Comparison of ENCODE assay signal across 8 cellular contexts in the genomic region with DNA sequence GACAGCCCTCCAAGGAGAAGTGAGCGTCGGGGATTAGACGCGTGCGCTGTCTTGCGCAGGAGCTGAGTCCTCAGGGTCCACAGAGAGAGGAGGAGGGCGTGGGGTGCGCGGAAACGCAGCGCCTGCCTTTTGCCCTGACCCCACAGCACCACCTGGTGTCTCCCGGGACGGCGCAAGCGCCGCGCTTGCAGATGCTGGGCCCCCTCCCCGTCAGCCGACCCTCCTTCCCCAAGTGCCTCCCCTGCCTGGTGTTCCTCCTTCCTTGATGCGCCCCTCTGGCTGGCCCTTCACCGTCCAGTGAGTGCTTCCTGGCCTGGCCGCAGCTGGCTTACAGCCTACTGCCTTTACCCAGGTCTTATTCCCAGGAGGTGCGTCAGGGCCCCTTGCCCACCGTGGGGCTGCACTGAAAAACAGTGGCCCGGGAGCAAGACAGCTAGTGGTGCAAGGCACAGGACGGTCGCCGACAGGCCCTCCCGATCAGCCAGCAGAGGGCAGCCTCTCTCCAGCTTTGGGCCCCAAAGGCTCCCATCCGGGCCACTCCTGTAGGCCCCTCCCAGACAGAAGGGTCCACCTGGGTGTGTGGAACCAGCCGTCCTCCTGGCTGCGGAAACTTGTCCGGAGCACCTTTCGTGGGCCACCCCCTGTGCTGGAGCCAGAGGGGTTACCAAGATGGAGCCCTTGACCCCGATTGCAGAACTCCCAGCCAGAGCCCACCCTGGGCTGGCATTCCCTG. TPM values are rescaled to one million over a fixed set of nuclear protein-coding genes. Genes with fewer than 3 reads are reported as not detected.
DNase-seq lines count a peak whose midpoint lies in the region; ATAC-seq and TF ChIP-seq lines count a peak whose summit lies in the region.

No MANE protein-coding gene starts in this region.

- H3K36me3 ChIP-seq in GM23248 (ENCODE audit: low read depth) (peaks cover 22% of the 10 kb centered on the region), Karpas-422 (ENCODE audit: insufficient read depth, low read length) (no peaks in the 10 kb centered on the region), RWPE2 (ENCODE audit: low read depth) (peaks cover 17% of the 10 kb centered on the region), neuronal stem cell (replicated peaks in 1 of 2; ENCODE audit: control insufficient read depth in 2 of 2, insufficient read depth in 2 of 2, low read length in 2 of 2) (no peaks in the 10 kb centered on the region)

- no peak overlapping the region for H3K4ac ChIP-seq in neuronal stem cell (ENCODE audit: low read length)

- peak overlapping the region; percentile 37 for H2BK15ac ChIP-seq in neuronal stem cell (ENCODE audit: low read length)

- peak overlapping the region; percentile 31; the same call in 1 of the 2 replicates for H3K9ac ChIP-seq in GM23248
- peak overlapping the region; percentile 65 for H3K9ac ChIP-seq in Karpas-422 (ENCODE audit: low read length)
- peak overlapping the region; percentile 22 for H3K9ac ChIP-seq in neuronal stem cell (ENCODE audit: low read depth, low read length, poor library complexity)

- H3K9me2 ChIP-seq in GM23248 (ENCODE audit: insufficient read depth) = no peaks in the 10 kb centered on the region
- no peaks in the 10 kb centered on the region for H3K9me2 ChIP-seq in Karpas-422 (replicated peaks; ENCODE audit: insufficient read depth, low read length)

- WGBS in GM23248 (ENCODE audit: low coverage in 1 of 2, low lambda C conversion rate in 2 of 2, missing lambda C conversion rate in 2 of 2), 2 experiments = 14 to 15% methylated on average over 35 of the region's 35 CpGs
- no CpG with 5 or more reads among the region's 35 CpGs for WGBS in neuronal stem cell (ENCODE audit: extremely low coverage in 2 of 2, insufficient read length in 2 of 2, insufficient replicate concordance in 1 of 2), 2 donors

- H4K8ac ChIP-seq in neuronal stem cell (ENCODE audit: low read depth, low read length) = no peak overlapping the region

- H3K18ac ChIP-seq in neuronal stem cell (ENCODE audit: low read length) = peak overlapping the region; percentile 74

- H4K20me1 ChIP-seq in GM23248 (ENCODE audit: insufficient read depth) (no peaks in the 10 kb centered on the region), Karpas-422 (ENCODE audit: insufficient read depth, low read depth, low read length) (no peaks in the 10 kb centered on the region)

- H3K27me3 ChIP-seq in GM23248 (replicated peaks; ENCODE audit: insufficient read depth) (no peaks in the 10 kb centered on the region), Karpas-422 (ENCODE audit: low read length) (no peaks in the 10 kb centered on the region), RWPE2 (ENCODE audit: insufficient read depth, poor library complexity, severe bottlenecking) (no peaks in the 10 kb centered on the region), foreskin keratinocyte (no peaks in the 10 kb centered on the region), neuronal stem cell (ENCODE audit: control insufficient read depth in 3 of 3, insufficient read depth in 3 of 3, low read depth in 1 of 3, low read length in 3 of 3) (peaks cover 3 to 46% (median 20%) of the 10 kb centered on the region in 3 experiments)

- H3K9me3 ChIP-seq in GM23248 (ENCODE audit: low read depth) (no peaks in the 10 kb centered on the region), Karpas-422 (ENCODE audit: low read length) (no peaks in the 10 kb centered on the region), RWPE2 (ENCODE audit: severe bottlenecking) (no peaks in the 10 kb centered on the region), neuronal stem cell (replicated peaks in 1 of 2; ENCODE audit: control insufficient read depth in 2 of 2, insufficient read depth in 1 of 2, low read depth in 1 of 2, low read length in 2 of 2) (no peaks in the 10 kb centered on the region)

- peak overlapping the region; percentile 41 for H3K4me2 ChIP-seq in GM23248 (ENCODE audit: unreplicated experiment)
- peak overlapping the region; percentile 78 for H3K4me2 ChIP-seq in Karpas-422 (ENCODE audit: low read depth, low read length, poor library complexity, severe bottlenecking)
- peak overlapping the region; percentile 53 for H3K4me2 ChIP-seq in neuronal stem cell (ENCODE audit: insufficient read depth, low read length, poor library complexity, severe bottlenecking)

- no peak overlapping the region for H2BK12ac ChIP-seq in neuronal stem cell (ENCODE audit: low read length)

- H3K27ac ChIP-seq in GM23248 = no peak overlapping the region
- H3K27ac ChIP-seq in Karpas-422 (ENCODE audit: low read length) = no peak overlapping the region
- peak overlapping the region; percentile 20 for H3K27ac ChIP-seq in RWPE2 (ENCODE audit: poor library complexity, severe bottlenecking)
- H3K27ac ChIP-seq in foreskin keratinocyte = no peak overlapping the region
- no peak overlapping the region for H3K27ac ChIP-seq in neuronal stem cell (replicated peaks; ENCODE audit: low read length)

- peak; percentile 77 for ATAC-seq in RWPE2 (ENCODE audit: low read depth)
- peak; percentile 71 for ATAC-seq in foreskin keratinocyte

- H4K91ac ChIP-seq in neuronal stem cell (ENCODE audit: low read depth, low read length, poor library complexity) = no peak overlapping the region

- TF ChIP-seq CTCF in RWPE2 (IDR thresholded peaks at IDR 0.05; ENCODE audit: poor library complexity, severe bottlenecking) (peak; percentile 93), foreskin keratinocyte (conservative IDR thresholded peaks at IDR 0.05) (peak; percentile 97)

- H2AK5ac ChIP-seq in neuronal stem cell (ENCODE audit: low read depth, low read length) = no peak overlapping the region

- no peaks in the 10 kb centered on the region for H3K79me1 ChIP-seq in neuronal stem cell (ENCODE audit: low read depth, low read length)

- H2BK120ac ChIP-seq in neuronal stem cell (ENCODE audit: low read depth, low read length) = no peak overlapping the region

- H3K14ac ChIP-seq in neuronal stem cell (ENCODE audit: low read length) = no peak overlapping the region

- DNase-seq in Daoy (ENCODE audit: low read depth) (peak; percentile 85), GM23248 (peak; percentile 89), Karpas-422 (peak; percentile 93), RWPE2 (ENCODE audit: low spot score) (peak; percentile 81), foreskin keratinocyte (peak in 1 of 2 donors; percentile 72), neuronal stem cell (ENCODE audit: low spot score) (peak; percentile 76), stromal cell of bone marrow (ENCODE audit: low read depth) (peak; percentile 58)
- peak; percentile 93 for DNase-seq in activated effector memory CD4-positive, alpha-beta T cell treated with anti-CD3 and anti-CD28 coated beads, Interleukin-2, amount 50 U/mL, for 16 hours

- H3F3A ChIP-seq in GM23248 (ENCODE audit: insufficient read depth) = peaks cover 40% of the 10 kb centered on the region

- peaks cover 34% of the 10 kb centered on the region for H3K4me1 ChIP-seq in GM23248 (ENCODE audit: insufficient read depth)
- H3K4me1 ChIP-seq in Karpas-422 (ENCODE audit: low read length) = peaks cover 39% of the 10 kb centered on the region
- H3K4me1 ChIP-seq in RWPE2 (ENCODE audit: insufficient read depth, poor library complexity, severe bottlenecking) = peaks cover 13% of the 10 kb centered on the region
- H3K4me1 ChIP-seq in foreskin keratinocyte = peaks cover 10% of the 10 kb centered on the region
- peaks cover 4 to 12% of the 10 kb centered on the region in 2 donors for H3K4me1 ChIP-seq in neuronal stem cell (ENCODE audit: control insufficient read depth in 2 of 2, insufficient read depth in 1 of 2, low read depth in 1 of 2, low read length in 2 of 2)

- in situ Hi-C loops in GM23248 (cut with MboI) = no loop called here

- peak overlapping the region; percentile 20 for H3K23ac ChIP-seq in neuronal stem cell (ENCODE audit: low read depth, low read length, poor library complexity)

- no peaks in the 10 kb centered on the region for H3K79me2 ChIP-seq in GM23248 (ENCODE audit: insufficient read depth)
- H3K79me2 ChIP-seq in Karpas-422 (ENCODE audit: low read length) = no peaks in the 10 kb centered on the region

- peak overlapping the region; percentile 21 for H2AFZ ChIP-seq in GM23248
- peak overlapping the region; percentile 73; the same call in 1 of the 2 replicates for H2AFZ ChIP-seq in Karpas-422 (ENCODE audit: low read length)
- H2AFZ ChIP-seq in neuronal stem cell (ENCODE audit: low read length) = peak overlapping the region; percentile 89

- H2BK5ac ChIP-seq in neuronal stem cell (ENCODE audit: low read length) = no peak overlapping the region

- peak overlapping the region; percentile 3; the same call in 1 of the 2 replicates for H3K4me3 ChIP-seq in GM23248
- H3K4me3 ChIP-seq in Karpas-422 (ENCODE audit: low read length) = peak overlapping the region; percentile 48; the same call in 1 of the 2 replicates
- no peak overlapping the region for H3K4me3 ChIP-seq in RWPE2 (ENCODE audit: severe bottlenecking)
- peak overlapping the region in 1 of 2 donors; percentile 39 for H3K4me3 ChIP-seq in neuronal stem cell (ENCODE audit: low read length in 2 of 2)

RNA-seq across cellular contexts. Expression of a gene that starts 12.9 kb away (rescaled TPM):
- total RNA-seq in Daoy (2014; rRNA removed; shearing (Covaris generic)) = 7.6 and 11.7 TPM in 2 replicates
- 148 and 162 TPM in 2 replicates for total RNA-seq in GM23248 (2014; rRNA removed; shearing (Covaris generic))
- polyA plus RNA-seq in GM23248 (2016; fragmentation: Nextera tagmentation; extraction: Ambion mirVana) = 112 and 117 TPM in 2 replicates
- not detected in 2 replicates for total RNA-seq in Karpas-422 (2014; rRNA removed; shearing (Covaris generic); ENCODE audit: low replicate concordance)
- 56.2 and 59.1 TPM in 2 replicates for total RNA-seq in foreskin keratinocyte
- polyA plus RNA-seq in foreskin keratinocyte = 116 and 136 TPM in 2 replicates
- 12.4 TPM for polyA plus RNA-seq in neuronal stem cell (2013, experiment 1 of 2)
- 12.3 TPM for polyA plus RNA-seq in neuronal stem cell (2013, experiment 2 of 2)

RNA-seq across cellular contexts. Expression of a gene that starts 25.0 kb away (rescaled TPM):
- 866 and 897 TPM in 2 replicates for total RNA-seq in Daoy (2014; rRNA removed; shearing (Covaris generic))
- 1,160 and 1,256 TPM in 2 replicates for total RNA-seq in GM23248 (2014; rRNA removed; shearing (Covaris generic))
- polyA plus RNA-seq in GM23248 (2016; fragmentation: Nextera tagmentation; extraction: Ambion mirVana) = 510 and 529 TPM in 2 replicates
- total RNA-seq in Karpas-422 (2014; rRNA removed; shearing (Covaris generic); ENCODE audit: low replicate concordance) = 39.8 and 51.8 TPM in 2 replicates
- total RNA-seq in foreskin keratinocyte = 176 and 188 TPM in 2 replicates
- 193 and 199 TPM in 2 replicates for polyA plus RNA-seq in foreskin keratinocyte
- 31.8 TPM for polyA plus RNA-seq in neuronal stem cell (2013, experiment 1 of 2)
- polyA plus RNA-seq in neuronal stem cell (2013, experiment 2 of 2) = 29.5 TPM

RNA-seq across cellular contexts. Expression of a gene that starts 57.0 kb away (rescaled TPM):
- total RNA-seq in Daoy (2014; rRNA removed; shearing (Covaris generic)) = 39.2 and 51.8 TPM in 2 replicates
- total RNA-seq in GM23248 (2014; rRNA removed; shearing (Covaris generic)) = 79.0 and 81.8 TPM in 2 replicates
- 74.7 and 75.6 TPM in 2 replicates for polyA plus RNA-seq in GM23248 (2016; fragmentation: Nextera tagmentation; extraction: Ambion mirVana)
- total RNA-seq in Karpas-422 (2014; rRNA removed; shearing (Covaris generic); ENCODE audit: low replicate concordance) = 0.83 and 2.9 TPM in 2 replicates
- total RNA-seq in foreskin keratinocyte = 46.1 and 50.4 TPM in 2 replicates
- polyA plus RNA-seq in foreskin keratinocyte = 8.8 and 12.3 TPM in 2 replicates
- 112 TPM for polyA plus RNA-seq in neuronal stem cell (2013, experiment 1 of 2)
- 121 TPM for polyA plus RNA-seq in neuronal stem cell (2013, experiment 2 of 2)

Comparison
In these comparisons a context has a peak if more than half of its experiments do, and no peak if none do; other contexts are left out.
1. H2AFZ ChIP-seq: peak in every context shown above with its lines; median percentile 89 in neuronal stem cell; 73 in Karpas-422; 21 in GM23248.
2. RNA of a gene that starts 57.0 kb away (total RNA-seq): 79.0 to 81.8 TPM in GM23248, 39.2 to 51.8 TPM in Daoy and 46.1 to 50.4 TPM in foreskin keratinocyte; 0.83 to 2.9 TPM in Karpas-422; every median in the first group is over 10 times any median in the second.
3. Peak in every context shown above with its lines, with median percentiles within 50 percentile points of each other: H3K4me2 ChIP-seq and H3K9ac ChIP-seq.